Comparison of ENCODE assay signal across 22 cellular contexts in genomic region chr6:18024876-18025275, GRCh38. TPM values are rescaled to one million over a fixed set of nuclear protein-coding genes. Genes with fewer than 3 reads are reported as not detected.
"Had no signal": no experiment of that assay in that cellular context is flagged by ENCODE, and none has a peak within 500 bp of the region (broad histone marks: within the 10 kb centered on the region; RNA-seq: fewer than 3 reads in every experiment).

No MANE protein-coding gene starts in this region.

- DNase-seq: colonic mucosa; effector CD8-positive, alpha-beta T cell; foreskin keratinocyte; heart left ventricle; left cardiac atrium; left lung; mesendoderm; midbrain; naive thymus-derived CD4-positive, alpha-beta T cell; pancreas; right lobe of liver; stimulated activated CD4-positive, alpha-beta T cell treated with anti-CD3 and anti-CD28 coated beads, Interleukin-15, amount 100 ng/mL, for 24 hours; stimulated activated CD4-positive, alpha-beta T cell treated with anti-CD3 and anti-CD28 coated beads, Interleukin-2, amount 100 ng/mL, for 48 hours; stimulated activated naive B cell treated with anti-CD40 and anti-IgM and Interleukin-4, amounts not matched to agents 10 μg/mL and 1 μg/mL and 100 μg/mL, for 72 hours; thyroid gland; trophoblast cell had no signal

- H3K4me3 ChIP-seq: colonic mucosa, gastroesophageal sphincter, heart left ventricle, hepatocyte, left lung, neural progenitor cell, pancreas, right lobe of liver, thyroid gland, vagina had no signal

- FAIRE-seq: islet of Langerhans, pancreas, small intestine had no signal

- H3K27me3 ChIP-seq: colonic mucosa, foreskin keratinocyte, gastroesophageal sphincter, hepatocyte, neural progenitor cell, pancreas, right lobe of liver, thyroid gland, vagina had no signal

- H3K4me2 ChIP-seq: hepatocyte, neural progenitor cell had no signal

- H3K9ac ChIP-seq: neural progenitor cell had no signal

- H2AFZ ChIP-seq: hepatocyte, neural progenitor cell had no signal

- H3K36me3 ChIP-seq: colonic mucosa, gastroesophageal sphincter, heart left ventricle, left lung, neural progenitor cell, pancreas, right lobe of liver, thyroid gland, vagina had no signal

- H3K9me3 ChIP-seq: colonic mucosa, gastroesophageal sphincter, heart left ventricle, left lung, pancreas, right lobe of liver, thyroid gland, vagina had no signal

- H3K79me2 ChIP-seq: hepatocyte had no signal

- H3K27ac ChIP-seq: colonic mucosa, foreskin keratinocyte, gastroesophageal sphincter, heart left ventricle, hepatocyte, left lung, pancreas, right lobe of liver, thyroid gland, vagina had no signal

- ATAC-seq: foreskin keratinocyte; gastroesophageal sphincter; heart left ventricle; left cardiac atrium; left lung; naive thymus-derived CD4-positive, alpha-beta T cell; pancreas; right lobe of liver; stimulated activated naive B cell treated with anti-CD40 and anti-IgM and Interleukin-4, amounts not matched to agents 10 μg/mL and 1 μg/mL and 100 μg/mL, for 72 hours had no signal

- H3K4me1 ChIP-seq: colonic mucosa, left lung, pancreas, right lobe of liver, thyroid gland had no signal

RNA-seq across cellular contexts. Expression of gene KIF13A, which starts 37.4 kb away (rescaled TPM):
- polyA plus RNA-seq: naive thymus-derived CD4-positive, alpha-beta T cell had no signal
